16 cellular contexts compared by ENCODE assay signal in the genomic region with DNA sequence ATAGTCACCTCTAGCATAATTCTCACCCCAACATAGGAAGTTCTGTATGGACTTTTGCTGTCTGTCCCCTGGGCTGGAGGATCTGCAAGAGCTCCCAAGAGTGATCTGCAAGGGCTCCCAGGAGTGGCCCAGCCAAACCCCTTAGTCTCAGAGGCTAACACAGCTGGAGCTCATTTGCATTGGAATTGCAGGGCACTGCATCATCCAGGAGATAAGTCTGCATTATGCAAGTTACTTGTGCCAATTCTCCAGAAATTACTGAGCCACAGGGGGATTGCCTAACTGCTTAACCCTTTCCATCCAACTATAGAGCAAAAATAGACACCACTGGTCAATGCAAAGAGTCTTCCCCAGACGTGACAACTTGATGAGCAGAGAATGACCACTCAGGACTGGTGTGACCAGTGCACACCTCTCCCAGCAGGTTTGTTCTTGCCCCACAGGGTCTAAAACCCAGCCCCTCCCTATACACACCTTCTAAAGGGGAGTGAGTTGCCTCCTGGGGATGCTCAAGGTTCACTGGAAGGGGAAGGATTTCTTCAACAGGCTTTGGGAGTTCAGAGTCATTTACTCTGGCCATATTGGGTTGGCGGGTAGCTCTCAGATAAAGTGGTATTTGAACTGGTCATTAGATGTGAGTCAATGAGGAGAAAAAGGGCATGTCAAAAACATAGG. TPM values are rescaled to one million over a fixed set of nuclear protein-coding genes. Genes with fewer than 3 reads are reported as not detected.
DNase-seq lines count a peak whose midpoint lies in the region; ATAC-seq and TF ChIP-seq lines count a peak whose summit lies in the region.
"Had no signal": no experiment of that assay in that cellular context is flagged by ENCODE, and none has a peak within 500 bp of the region (broad histone marks: within the 10 kb centered on the region; RNA-seq: fewer than 3 reads in every experiment).

No MANE protein-coding gene starts in this region.

- H3K27ac ChIP-seq in substantia nigra (ENCODE audit: low read depth, low read length, poor library complexity, severe bottlenecking) = no peak overlapping the region

- ATAC-seq in left lobe of liver (peak; percentile 26), HG02610 (IDR thresholded peaks at IDR 0.05; ENCODE audit: unreplicated experiment) (no peak), GM21529 (IDR thresholded peaks at IDR 0.05; ENCODE audit: unreplicated experiment) (no peak)
- ATAC-seq: GM12878; stimulated activated naive B cell treated with anti-CD40 and anti-IgM and Interleukin-4, amounts not matched to agents 10 μg/mL and 1 μg/mL and 100 μg/mL, for 72 hours had no signal

- TF ChIP-seq CTCF in NB4 (IDR thresholded peaks at IDR 0.05; ENCODE audit: low read depth, low read length) (no peak), astrocyte of the spinal cord (IDR thresholded peaks at IDR 0.05; ENCODE audit: low read depth, low read length) (no peak)

- in situ Hi-C loops in astrocyte of the spinal cord (cut with HindIII; ENCODE audit: low sequenced_read_pairs) = no loop called here

- H3K4me3 ChIP-seq in NB4 (ENCODE audit: low read depth, low read length) (no peak overlapping the region), astrocyte of the spinal cord (ENCODE audit: low read depth, low read length) (no peak overlapping the region)
- H3K4me3 ChIP-seq: GM12878 had no signal

- TF ChIP-seq POLR2A in NB4 (IDR thresholded peaks at IDR 0.05; ENCODE audit: extremely low read depth, insufficient read length) = no peak

- DNase-seq in DMS53 treated with DMSO at 0.1 percent for 48 hours (lab: John Stamatoyannopoulos, UW; ENCODE audit: unreplicated experiment) (peak; percentile 28), NB4 (ENCODE audit: low read depth) (peak; percentile 50), astrocyte of the spinal cord (ENCODE audit: low read depth, low spot score) (peak; percentile 35), left lobe of liver (ENCODE audit: low spot score) (peak; percentile 56), substantia nigra (lab: John Stamatoyannopoulos, UW) (no peak)
- no peak for DNase-seq in activated CD4-positive, alpha-beta T cell treated with anti-CD3 and anti-CD28 coated beads for 4 hours
- DNase-seq: activated CD4-positive, CD25-positive, alpha-beta regulatory T cell; activated T-cell treated with anti-CD3 and anti-CD28 coated beads, Interleukin-2, amount 50 U/mL, for 48 hours; caudate nucleus; foreskin melanocyte; NCI-H2171 treated with DMSO at 0.1 percent for 48 hours; stimulated activated naive B cell treated with anti-CD40 and anti-IgM and Interleukin-4, amounts not matched to agents 10 μg/mL and 1 μg/mL and 100 μg/mL, for 72 hours had no signal

RNA-seq across cellular contexts. Expression of gene POU2AF3, which starts 38.4 kb away (rescaled TPM):
- 0.58 TPM for total RNA-seq in left lobe of liver
- total RNA-seq: lower leg skin had no signal

RNA-seq across cellular contexts. Expression of gene POU2AF1, which starts 42.4 kb away (rescaled TPM):
- 0.38 TPM for total RNA-seq in left lobe of liver

Comparison
In these comparisons a context has a peak if more than half of its experiments do, and no peak if none do; other contexts are left out.
1. DNase-seq: peak in DMS53 treated with DMSO at 0.1 percent for 48 hours (single experiment), NB4 (single experiment), astrocyte of the spinal cord (single experiment) and left lobe of liver (single experiment); none in activated CD4-positive, alpha-beta T cell treated with anti-CD3 and anti-CD28 coated beads for 4 hours (0 of 2) and substantia nigra (0 of 49).